In the genomic region with DNA sequence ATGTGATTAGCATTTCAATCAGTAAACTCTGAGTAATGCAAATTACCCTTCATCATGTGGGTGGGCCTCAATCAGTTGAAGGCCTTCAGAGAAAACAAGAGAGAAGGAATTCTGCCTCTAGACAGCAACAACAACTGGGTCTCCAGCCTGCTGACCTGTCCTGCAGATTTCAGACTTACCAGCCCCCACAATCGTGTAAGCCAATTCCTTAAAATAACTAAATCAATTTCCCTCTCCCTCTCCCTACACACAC, we compare ENCODE assay signal across 23 cellular contexts.
"Had no signal": no experiment of that assay in that cellular context is flagged by ENCODE, and none has a peak within 500 bp of the region (broad histone marks: within the 10 kb centered on the region; RNA-seq: fewer than 3 reads in every experiment).

No MANE protein-coding gene starts in this region.

- H3K4me1 ChIP-seq: foreskin keratinocyte, lower lobe of right lung, vagina had no signal

- H3K27ac Mint-ChIP-seq: activated naive CD8-positive, alpha-beta T cell treated with anti-CD3 and anti-CD28 coated beads, Interleukin-2, amount 10 ng/mL, durations not matched to agents 7 days and 5 days; endodermal cell; mesothelial cell of epicardium had no signal

- H3K4me3 ChIP-seq: lower lobe of right lung, suprapubic skin, transverse colon, vagina had no signal

- H3K27ac ChIP-seq: foreskin keratinocyte, lower lobe of right lung, suprapubic skin, transverse colon, vagina had no signal

- H3K9me3 Mint-ChIP-seq: activated naive CD8-positive, alpha-beta T cell treated with anti-CD3 and anti-CD28 coated beads, Interleukin-2, amount 10 ng/mL, durations not matched to agents 7 days and 5 days; brain; endodermal cell; mesothelial cell of epicardium; neural crest cell; T-cell had no signal

- H3K27me3 Mint-ChIP-seq: activated naive CD8-positive, alpha-beta T cell treated with anti-CD3 and anti-CD28 coated beads, Interleukin-2, amount 10 ng/mL, durations not matched to agents 7 days and 5 days; T-cell had no signal

- ATAC-seq: foreskin keratinocyte, left colon, SK-N-SH treated with all-trans-retinoic acid at 6 μM for 48 hours, T-cell had no signal

- H3K9me3 ChIP-seq: lower lobe of right lung, suprapubic skin, transverse colon, vagina had no signal

- DNase-seq: activated CD4-positive, CD25-positive, alpha-beta regulatory T cell treated with anti-CD3 and anti-CD28 coated beads, Interleukin-2, amount 50 U/mL, for 72 hours; activated CD8-positive, alpha-beta memory T cell treated with anti-CD3 and anti-CD28 coated beads for 24 hours; activated CD8-positive, alpha-beta memory T cell treated with anti-CD3 and anti-CD28 coated beads, Interleukin-2, amount 50 U/mL, for 48 hours; activated naive CD8-positive, alpha-beta T cell treated with anti-CD3 and anti-CD28 coated beads, Interleukin-2, amount 10 ng/mL, durations not matched to agents 7 days and 5 days; endodermal cell; foreskin keratinocyte; hippocampal formation; islet precursor cell; left colon; lower lobe of right lung; stimulated activated CD4-positive, alpha-beta T cell treated with anti-CD3 and anti-CD28 coated beads, Interleukin-12 subunit alpha, Interleukin-12 subunit beta, amount 100 ng/mL, for 4 hours; stimulated activated CD4-positive, alpha-beta T cell treated with anti-CD3 and anti-CD28 coated beads, Interleukin-1b, Interleukin-23, amount 100 ng/mL, for 48 hours; stimulated activated CD8-positive, alpha-beta memory T cell treated with anti-CD3 and anti-CD28 coated beads, Interleukin-4, amount 100 ng/mL, for 48 hours; stimulated activated naive CD4-positive, alpha-beta T cell treated with Interleukin-2 at 50 U/mL for 16 hours; T-cell; transverse colon had no signal

- H3K4me3 Mint-ChIP-seq: activated naive CD8-positive, alpha-beta T cell treated with anti-CD3 and anti-CD28 coated beads, Interleukin-2, amount 10 ng/mL, durations not matched to agents 7 days and 5 days; brain; endodermal cell; mesothelial cell of epicardium; neural crest cell; T-cell had no signal

- FAIRE-seq: colon had no signal

- H3K27me3 ChIP-seq: foreskin keratinocyte, suprapubic skin, transverse colon, vagina had no signal
